Comparison of ENCODE assay signal across 9 cellular contexts in the genomic region with DNA sequence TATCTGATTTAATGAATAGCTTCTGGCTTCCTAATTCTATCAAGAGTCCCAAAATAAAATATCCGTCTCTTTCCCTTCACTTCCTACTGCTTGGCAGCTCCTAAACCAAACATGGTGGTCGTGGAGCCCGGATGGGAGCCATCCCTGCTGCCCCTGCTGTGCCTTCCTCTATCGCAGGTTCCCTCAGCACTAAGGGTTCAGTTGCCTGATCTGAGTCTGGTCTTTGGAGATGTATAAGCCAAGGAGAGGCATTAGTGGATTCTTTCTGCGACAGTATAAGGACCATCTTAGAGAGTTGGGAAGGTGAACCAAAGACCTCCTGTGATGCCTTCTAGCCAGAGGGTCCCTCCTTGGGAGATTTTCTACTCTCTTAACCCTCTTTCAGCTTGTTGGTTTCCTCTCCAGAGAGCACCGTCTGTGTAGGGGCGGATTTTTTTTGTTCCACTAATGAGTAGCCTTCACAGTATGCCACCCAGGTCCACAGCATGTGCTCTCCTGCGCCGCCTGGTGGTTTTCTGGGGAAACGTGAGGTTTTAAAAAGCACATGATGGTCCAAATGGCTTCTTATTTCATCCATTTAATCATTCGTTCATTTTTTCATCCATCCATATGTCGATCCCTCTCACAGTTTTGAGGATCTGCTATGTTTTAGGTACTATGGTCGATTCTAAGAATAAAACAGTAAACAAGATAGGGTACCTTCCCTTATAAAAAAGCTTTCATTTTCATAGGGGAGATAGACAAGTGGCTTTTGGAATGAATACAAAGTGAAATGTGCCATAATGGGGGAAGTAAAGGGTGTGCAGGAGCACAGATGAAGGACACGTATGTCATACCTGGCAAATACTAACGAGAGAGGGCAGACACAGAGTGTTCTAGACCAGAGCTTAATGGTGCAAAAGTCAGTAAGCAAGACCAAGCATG.
DNase-seq lines count a peak whose midpoint lies in the region; ATAC-seq and TF ChIP-seq lines count a peak whose summit lies in the region.
"Had no signal": no experiment of that assay in that cellular context is flagged by ENCODE, and none has a peak within 500 bp of the region (broad histone marks: within the 10 kb centered on the region; RNA-seq: fewer than 3 reads in every experiment).

No MANE protein-coding gene starts in this region.

- peak; percentile 93 for TF ChIP-seq CTCF in HFFc6 (IDR thresholded peaks at IDR 0.05)
- TF ChIP-seq CTCF in foreskin keratinocyte (conservative IDR thresholded peaks at IDR 0.05): peak; percentile 88
- peak; percentile 71 to 89 (median 84) for TF ChIP-seq CTCF in vagina (IDR thresholded peaks at IDR 0.05)

- no peak for TF ChIP-seq POLR2A in vagina (IDR thresholded peaks at IDR 0.05)

- DNase-seq in CMK (ENCODE audit: low read depth) (peak; percentile 30), HFFc6 (peak; percentile 37), NCI-H69 (lab: John Stamatoyannopoulos, UW) (peak; percentile 91), foreskin keratinocyte (peak in 1 of 2 donors; percentile 43), nucleus accumbens (lab: John Stamatoyannopoulos, UW) (peak in 43 of 56 donors; percentile 11 to 83 (median 46)), vagina (ENCODE audit: extremely low spot score in 2 of 2) (no peak)
- peak; percentile 23 for DNase-seq in activated T-cell treated with anti-CD3 and anti-CD28 coated beads, Interleukin-2, amount 50 U/mL, for 1 hour

- intact Hi-C loops in vagina (cut with DNase I): loop anchor here (5.0 kb wide), 1 partner anchor 134 kb away; no protein-coding TSS in a partner anchor

- ATAC-seq in foreskin keratinocyte (peak; percentile 50), GM19397 (IDR thresholded peaks at IDR 0.05; ENCODE audit: unreplicated experiment) (no peak)

- H3K27ac Mint-ChIP-seq in HFFc6: no peak overlapping the region
- H3K27ac Mint-ChIP-seq: stimulated activated naive CD8-positive, alpha-beta T cell treated with anti-CD3 and anti-CD28 coated beads, Interleukin-15, Interleukin-2, amounts not matched to agents 100 ng/mL and 50 ng/mL, for 24 hours had no signal

- peaks cover 7% of the 10 kb centered on the region for H3K4me1 ChIP-seq in foreskin keratinocyte
- no peaks in the 10 kb centered on the region for H3K4me1 ChIP-seq in vagina

- H3K36me3 ChIP-seq in vagina: no peaks in the 10 kb centered on the region

- H3K27ac ChIP-seq in foreskin keratinocyte (no peak overlapping the region), vagina (peak overlapping the region; percentile 2)

- H3K36me3 Mint-ChIP-seq in HFFc6 (ENCODE audit: low read depth): no peaks in the 10 kb centered on the region

- peaks cover 28% of the 10 kb centered on the region for H3K27me3 Mint-ChIP-seq in HFFc6 (ENCODE audit: insufficient read depth)

- no peak overlapping the region for H3K4me3 ChIP-seq in vagina

- no peak overlapping the region for H3K4me3 Mint-ChIP-seq in HFFc6
- H3K4me3 Mint-ChIP-seq: stimulated activated naive CD8-positive, alpha-beta T cell treated with anti-CD3 and anti-CD28 coated beads, Interleukin-15, Interleukin-2, amounts not matched to agents 100 ng/mL and 50 ng/mL, for 24 hours had no signal

- peaks cover 19% of the 10 kb centered on the region for H3K27me3 ChIP-seq in foreskin keratinocyte
- H3K27me3 ChIP-seq in vagina: no peaks in the 10 kb centered on the region

- H3K9me3 Mint-ChIP-seq in HFFc6: no peaks in the 10 kb centered on the region
- H3K9me3 Mint-ChIP-seq: stimulated activated naive CD8-positive, alpha-beta T cell treated with anti-CD3 and anti-CD28 coated beads, Interleukin-15, Interleukin-2, amounts not matched to agents 100 ng/mL and 50 ng/mL, for 24 hours had no signal

- no peaks in the 10 kb centered on the region for H3K9me3 ChIP-seq in vagina

- H3K4me1 Mint-ChIP-seq in HFFc6 (ENCODE audit: low read depth): no peaks in the 10 kb centered on the region

Comparison
In these comparisons a context has a peak if more than half of its experiments do, and no peak if none do; other contexts are left out.
1. DNase-seq: peak in CMK (single experiment), HFFc6 (single experiment), NCI-H69 (single experiment), activated T-cell treated with anti-CD3 and anti-CD28 coated beads, Interleukin-2, amount 50 U/mL, for 1 hour (single experiment) and nucleus accumbens (43 of 56); none in vagina (0 of 2).
2. Peak in every context shown above with its lines, with median percentiles within 50 percentile points of each other: CTCF ChIP-seq.